15 cellular contexts compared by ENCODE assay signal in the genomic region with DNA sequence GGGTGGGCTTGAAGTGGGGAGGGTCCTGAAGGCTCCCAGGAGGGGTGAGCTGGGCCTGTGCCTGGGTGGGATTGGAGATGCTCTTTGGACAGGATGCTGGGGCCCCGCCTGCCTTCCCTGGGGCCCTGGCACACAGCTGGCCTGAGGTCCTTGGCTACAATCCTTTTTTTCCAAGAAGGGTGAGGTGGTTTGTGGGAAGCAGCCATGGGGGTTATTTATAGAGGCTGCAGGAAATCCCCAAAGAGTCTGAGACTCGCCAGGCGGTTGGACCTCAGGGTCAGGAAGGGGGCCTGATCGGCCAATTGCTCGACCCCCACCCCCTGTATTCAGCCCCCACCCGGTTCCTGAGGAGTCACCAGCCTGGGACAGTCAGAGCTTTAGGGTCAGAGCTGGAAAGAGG. TPM values are rescaled to one million over a fixed set of nuclear protein-coding genes. Genes with fewer than 3 reads are reported as not detected.
DNase-seq lines count a peak whose midpoint lies in the region; ATAC-seq and TF ChIP-seq lines count a peak whose summit lies in the region.
"Had no signal": no experiment of that assay in that cellular context is flagged by ENCODE, and none has a peak within 500 bp of the region (broad histone marks: within the 10 kb centered on the region; RNA-seq: fewer than 3 reads in every experiment).

No MANE protein-coding gene starts in this region.

- CTCF ChIA-PET in IMR-90 (lab: Yijun Ruan, JAX) = interaction anchor here (1.5 kb wide), 1 partner anchor 39 kb away, joined by 3 read pairs; no protein-coding TSS in a partner anchor

- no peaks in the 10 kb centered on the region for H3K9me3 ChIP-seq in IMR-90 (ENCODE audit: control insufficient read depth, insufficient read depth, low read length)
- H3K9me3 ChIP-seq in lower lobe of right lung = no peaks in the 10 kb centered on the region
- no peaks in the 10 kb centered on the region for H3K9me3 ChIP-seq in suprapubic skin

- H3K4me1 Mint-ChIP-seq in dendritic cell treated with granulocyte-macrophage colony-stimulating factor and Interleukin-4, amounts not matched to agents 40 ng/mL and 50 ng/mL, for 4 days (ENCODE audit: low read depth) = peaks cover 34% of the 10 kb centered on the region

- no peak overlapping the region for H2AK5ac ChIP-seq in IMR-90 (ENCODE audit: low read depth, low read length)

- TF ChIP-seq POLR2A in IMR-90 (IDR thresholded peaks at IDR 0.05; ENCODE audit: low read depth, low read length) = no peak
- no peak for TF ChIP-seq POLR2A in suprapubic skin (IDR thresholded peaks at IDR 0.05)

- H3K4me3 Mint-ChIP-seq in dendritic cell treated with granulocyte-macrophage colony-stimulating factor and Interleukin-4, amounts not matched to agents 40 ng/mL and 50 ng/mL, for 4 days = no peak overlapping the region
- H3K4me3 Mint-ChIP-seq: activated naive CD8-positive, alpha-beta T cell treated with anti-CD3 and anti-CD28 coated beads, Interleukin-2, amount 50 U/mL, for 24 hours; CD4-positive, alpha-beta memory T cell; stimulated activated naive CD8-positive, alpha-beta T cell treated with anti-CD3 and anti-CD28 coated beads, Interleukin-15, amount 100 ng/mL, for 72 hours had no signal

- no peak overlapping the region for H2BK5ac ChIP-seq in IMR-90 (ENCODE audit: low read depth, low read length, poor library complexity, severe bottlenecking)

- no peaks in the 10 kb centered on the region for H3K9me3 Mint-ChIP-seq in dendritic cell treated with granulocyte-macrophage colony-stimulating factor and Interleukin-4, amounts not matched to agents 40 ng/mL and 50 ng/mL, for 4 days
- H3K9me3 Mint-ChIP-seq: activated naive CD8-positive, alpha-beta T cell treated with anti-CD3 and anti-CD28 coated beads, Interleukin-2, amount 50 U/mL, for 24 hours; CD4-positive, alpha-beta memory T cell; stimulated activated naive CD8-positive, alpha-beta T cell treated with anti-CD3 and anti-CD28 coated beads, Interleukin-15, amount 100 ng/mL, for 72 hours had no signal

- H3K4me1 ChIP-seq in IMR-90 (ENCODE audit: control insufficient read depth, insufficient read depth, low read length) = 0 out of 2 replicates have a peak, but pooled peaks cover 2% of the 10 kb centered on the region
- peaks cover 42% of the 10 kb centered on the region for H3K4me1 ChIP-seq in lower lobe of right lung
- peaks cover 35% of the 10 kb centered on the region for H3K4me1 ChIP-seq in suprapubic skin

- no peaks in the 10 kb centered on the region; the same call in 1 of the 2 replicates for H4K20me1 ChIP-seq in IMR-90 (ENCODE audit: insufficient read depth, low read length)

- in situ Hi-C loops in IMR-90 (cut with MboI; ENCODE audit: low sequenced_read_pairs) = loop anchor here (5.0 kb wide), 1 partner anchor 40 kb away; no protein-coding TSS in a partner anchor

- TF ChIP-seq RAD21 in IMR-90 (IDR thresholded peaks at IDR 0.05; ENCODE audit: low read length) = no peak

- no peaks in the 10 kb centered on the region for H3K9me1 ChIP-seq in IMR-90 (ENCODE audit: insufficient read depth, low read length)

- no peak for TF ChIP-seq EP300 in suprapubic skin (IDR thresholded peaks at IDR 0.05)

- POLR2A ChIA-PET in IMR-90 (lab: Charles Lee; ENCODE audit: unreplicated experiment) = no interaction called here

- no peaks in the 10 kb centered on the region for H3K79me1 ChIP-seq in IMR-90 (ENCODE audit: low read depth in 1 of 2, low read length in 2 of 2)

- no peak overlapping the region for H2BK120ac ChIP-seq in IMR-90 (ENCODE audit: low read depth, low read length)

- no peak overlapping the region for H2BK15ac ChIP-seq in IMR-90 (ENCODE audit: low read depth, low read length)

- no peak overlapping the region for H3K4me2 ChIP-seq in IMR-90 (ENCODE audit: low read depth, low read length)

- H3K27ac ChIP-seq in IMR-90 (ENCODE audit: insufficient read depth, low read length) (no peak overlapping the region), lower lobe of right lung (peak overlapping the region; percentile 13), suprapubic skin (peak overlapping the region; percentile 72)

- dilution Hi-C loops in IMR-90 (cut with HindIII; ENCODE audit: low sequenced_read_pairs, unreplicated experiment) = no loop called here

- no peak for TF ChIP-seq CTCF in IMR-90 (conservative IDR thresholded peaks at IDR 0.05; ENCODE audit: low read depth, low read length)
- no peak for TF ChIP-seq CTCF in lower lobe of right lung (IDR thresholded peaks at IDR 0.05)
- TF ChIP-seq CTCF in suprapubic skin (IDR thresholded peaks at IDR 0.05) = no peak

- H2AFZ ChIP-seq in IMR-90 (replicated peaks; ENCODE audit: low read length, poor library complexity) = no peak overlapping the region

- BruUV-seq in IMR-90 (replicated peaks; lab: Mats Ljungman, UMichigan) = no TSS peak

- no peak overlapping the region for H3K9ac ChIP-seq in IMR-90 (ENCODE audit: low read depth, low read length)

- H3K36me3 Mint-ChIP-seq in dendritic cell treated with granulocyte-macrophage colony-stimulating factor and Interleukin-4, amounts not matched to agents 40 ng/mL and 50 ng/mL, for 4 days (ENCODE audit: low read depth) = peaks cover 7% of the 10 kb centered on the region
- H3K36me3 Mint-ChIP-seq: CD4-positive, alpha-beta memory T cell had no signal

- H4K8ac ChIP-seq in IMR-90 (ENCODE audit: low read depth in 2 of 2, low read length in 2 of 2) = no peak overlapping the region

- H3K4ac ChIP-seq in IMR-90 (ENCODE audit: low read depth, low read length) = no peak overlapping the region

- H2AK9ac ChIP-seq in IMR-90 (replicated peaks; ENCODE audit: low read depth, low read length, poor library complexity) = no peak overlapping the region

- H4K91ac ChIP-seq in IMR-90 (ENCODE audit: insufficient read depth, low read depth, low read length) = no peak overlapping the region

- peaks cover 48% of the 10 kb centered on the region for H3K27me3 Mint-ChIP-seq in dendritic cell treated with granulocyte-macrophage colony-stimulating factor and Interleukin-4, amounts not matched to agents 40 ng/mL and 50 ng/mL, for 4 days

- ATAC-seq in IMR-90 (ENCODE audit: low read depth) = no peak
- ATAC-seq in lower lobe of right lung = peak; percentile 13 to 28
- no peak for ATAC-seq in GM18517 (IDR thresholded peaks at IDR 0.05; ENCODE audit: unreplicated experiment)
- ATAC-seq: activated naive CD8-positive, alpha-beta T cell treated with anti-CD3 and anti-CD28 coated beads, Interleukin-2, amount 50 U/mL, for 24 hours; stimulated activated naive CD8-positive, alpha-beta T cell treated with anti-CD3 and anti-CD28 coated beads, Interleukin-15, amount 100 ng/mL, for 72 hours had no signal

- peak; percentile 20 for DNase-seq in IMR-90
- no peak for DNase-seq in lower lobe of right lung
- DNase-seq in suprapubic skin (ENCODE audit: low spot score in 2 of 2) = peak in 1 of 2 donors; percentile 56
- no peak for DNase-seq in NOMO-1 treated with DMSO at 0.1 percent for 48 hours (lab: John Stamatoyannopoulos, UW; ENCODE audit: unreplicated experiment)
- no peak for DNase-seq in HK-2 (ENCODE audit: unreplicated experiment)
- no peak for DNase-seq in AG20443 (ENCODE audit: low spot score)
- DNase-seq: activated naive CD8-positive, alpha-beta T cell treated with anti-CD3 and anti-CD28 coated beads, Interleukin-2, amount 50 U/mL, for 24 hours; CD4-positive, alpha-beta memory T cell; NCI-H1694 treated with DMSO at 0.1 percent for 48 hours; NCI-H82; posterior cingulate gyrus; stimulated activated CD4-positive, alpha-beta T cell treated with anti-CD3 and anti-CD28 coated beads, Interleukin-4, amount 100 ng/mL, for 24 hours; stimulated activated naive CD8-positive, alpha-beta T cell treated with anti-CD3 and anti-CD28 coated beads, Interleukin-15, amount 100 ng/mL, for 72 hours had no signal

- no peak overlapping the region for H4K5ac ChIP-seq in IMR-90 (ENCODE audit: low read depth, low read length)

- H3K4me3 ChIP-seq in IMR-90 (ENCODE audit: insufficient read depth, low read depth, low read length) = no peak overlapping the region
- H3K4me3 ChIP-seq in lower lobe of right lung = no peak overlapping the region
- no peak overlapping the region for H3K4me3 ChIP-seq in suprapubic skin

- no peak overlapping the region for H3K23ac ChIP-seq in IMR-90 (ENCODE audit: low read depth, low read length)

- H3K27ac Mint-ChIP-seq in dendritic cell treated with granulocyte-macrophage colony-stimulating factor and Interleukin-4, amounts not matched to agents 40 ng/mL and 50 ng/mL, for 4 days = peak overlapping the region; percentile 21
- H3K27ac Mint-ChIP-seq: activated naive CD8-positive, alpha-beta T cell treated with anti-CD3 and anti-CD28 coated beads, Interleukin-2, amount 50 U/mL, for 24 hours; CD4-positive, alpha-beta memory T cell had no signal

- peaks cover 3% of the 10 kb centered on the region; the same call in 1 of the 2 replicates for H3K27me3 ChIP-seq in IMR-90 (ENCODE audit: control insufficient read depth, insufficient read depth, low read length)
- no peaks in the 10 kb centered on the region for H3K27me3 ChIP-seq in lower lobe of right lung (ENCODE audit: low read depth)
- H3K27me3 ChIP-seq in suprapubic skin = peaks cover 7% of the 10 kb centered on the region

- no peak overlapping the region for H2BK20ac ChIP-seq in IMR-90 (ENCODE audit: low read depth, low read length)

- no peak overlapping the region for H3K18ac ChIP-seq in IMR-90 (ENCODE audit: low read depth, low read length)

- no peak overlapping the region for H3K56ac ChIP-seq in IMR-90 (ENCODE audit: extremely low read depth, insufficient read depth, low read length)

- peaks cover under 1% of the 10 kb centered on the region; the same call in 1 of the 2 replicates for H3K36me3 ChIP-seq in IMR-90 (ENCODE audit: control insufficient read depth, insufficient read depth, low read length)
- H3K36me3 ChIP-seq in lower lobe of right lung = no peaks in the 10 kb centered on the region
- H3K36me3 ChIP-seq in suprapubic skin = peaks cover 2% of the 10 kb centered on the region

- intact Hi-C loops in IMR-90 (cut with micrococcal nuclease) (loop anchor here (2.0 kb wide), 1 partner anchor 507 kb away; no protein-coding TSS in a partner anchor), lower lobe of right lung (cut with DNase I) (loop anchor here (5.0 kb wide), 1 partner anchor 40 kb away; no protein-coding TSS in a partner anchor)
- intact Hi-C loops in dendritic cell treated with granulocyte-macrophage colony-stimulating factor and Interleukin-4, amounts not matched to agents 40 ng/mL and 50 ng/mL, for 4 days (cut with micrococcal nuclease) = loop anchor here (5.0 kb wide), 1 partner anchor 120 kb away; no protein-coding TSS in a partner anchor

- no CpG with 5 or more reads among the region's 6 CpGs for WGBS in IMR-90 (ENCODE audit: extremely low coverage in 2 of 2, insufficient read length in 1 of 2), 2 experiments
- WGBS in suprapubic skin = 16% methylated on average over 6 of the region's 6 CpGs

- no peak overlapping the region for H3K14ac ChIP-seq in IMR-90 (replicated peaks; ENCODE audit: low read depth, low read length)

RNA-seq across cellular contexts. Expression of a gene that starts 10.0 kb away (rescaled TPM):
- total RNA-seq in IMR-90 (2012; rRNA removed) = 4.3 and 4.7 TPM in 2 replicates
- polyA plus RNA-seq in IMR-90 (2012; rRNA removed) = 14.6 and 15.1 TPM in 2 replicates
- polyA plus RNA-seq in IMR-90 (2012; cell fraction: cytosol; rRNA removed) = 9.8 and 11.4 TPM in 2 replicates
- 34.3 and 114 TPM in 2 replicates for polyA plus RNA-seq in IMR-90 (2012; cell fraction: nucleus; rRNA removed; ENCODE audit: low replicate concordance)
- total RNA-seq in lower lobe of right lung = 21.0 TPM
- 10 to 100 TPM; 18.7 to 29.0 (median 25.2) TPM for total RNA-seq in suprapubic skin

RNA-seq across cellular contexts. Expression of a gene that starts 12.7 kb away (rescaled TPM):
- total RNA-seq in IMR-90 (2012; rRNA removed) (1.6 and 1.7 TPM in 2 replicates), lower lobe of right lung (16.6 TPM), suprapubic skin (10 to 100 TPM; 29.9 to 47.1 (median 37.1) TPM)
- polyA plus RNA-seq in IMR-90 (2012; rRNA removed) = 5.3 and 5.6 TPM in 2 replicates
- polyA plus RNA-seq in IMR-90 (2012; cell fraction: cytosol; rRNA removed) = 3.1 and 4.3 TPM in 2 replicates
- 20.5 and 33.6 TPM in 2 replicates for polyA plus RNA-seq in IMR-90 (2012; cell fraction: nucleus; rRNA removed; ENCODE audit: low replicate concordance)

RNA-seq across cellular contexts. Expression of a gene that starts 29.8 kb away (rescaled TPM):
- not detected in 2 replicates for total RNA-seq in IMR-90 (2012; rRNA removed)
- polyA plus RNA-seq in IMR-90 (2012; rRNA removed) = not detected in 2 replicates
- 0.02 TPM in 1 of 2 replicates, not detected in the other for polyA plus RNA-seq in IMR-90 (2012; cell fraction: cytosol; rRNA removed)
- 0.10 TPM in 1 of 2 replicates, not detected in the other for polyA plus RNA-seq in IMR-90 (2012; cell fraction: nucleus; rRNA removed; ENCODE audit: low replicate concordance)
- 25.9 TPM for total RNA-seq in lower lobe of right lung
- total RNA-seq in suprapubic skin = 10 to 100 TPM; 25.5 to 83.1 (median 26.6) TPM
- polyA plus RNA-seq: CD4-positive, alpha-beta memory T cell had no signal

RNA-seq across cellular contexts. Expression of a gene that starts 38.0 kb away (rescaled TPM):
- 33.7 and 35.0 TPM in 2 replicates for total RNA-seq in IMR-90 (2012; rRNA removed)
- polyA plus RNA-seq in IMR-90 (2012; rRNA removed) = 87.2 and 113 TPM in 2 replicates
- 105 and 131 TPM in 2 replicates for polyA plus RNA-seq in IMR-90 (2012; cell fraction: cytosol; rRNA removed)
- 54.5 and 126 TPM in 2 replicates for polyA plus RNA-seq in IMR-90 (2012; cell fraction: nucleus; rRNA removed; ENCODE audit: low replicate concordance)
- total RNA-seq in lower lobe of right lung = 32.2 TPM
- 10 to 100 TPM; 17.9 to 35.2 (median 22.8) TPM for total RNA-seq in suprapubic skin

RNA-seq across cellular contexts. Expression of a gene that starts 41.7 kb away (rescaled TPM):
- total RNA-seq in IMR-90 (2012; rRNA removed) (7.3 and 17.2 TPM in 2 replicates), lower lobe of right lung (68.3 TPM), suprapubic skin (10 to 100 TPM; 42.7 to 89.5 (median 73.1) TPM)
- 31.7 and 37.0 TPM in 2 replicates for polyA plus RNA-seq in IMR-90 (2012; rRNA removed)
- polyA plus RNA-seq in IMR-90 (2012; cell fraction: cytosol; rRNA removed) = 87.8 and 125 TPM in 2 replicates
- 22.6 and 29.1 TPM in 2 replicates for polyA plus RNA-seq in IMR-90 (2012; cell fraction: nucleus; rRNA removed; ENCODE audit: low replicate concordance)

Comparison
In these comparisons a context has a peak if more than half of its experiments do, and no peak if none do; other contexts are left out.
1. ATAC-seq: peak in lower lobe of right lung (2 of 2); none in IMR-90 (single experiment) and GM18517 (single experiment).
2. RNA of a gene that starts 29.8 kb away (total RNA-seq): 25.5 to 83.1 TPM in suprapubic skin and 25.9 TPM in lower lobe of right lung (single experiment); not detected in IMR-90; every median in the first group is over 10 times any median in the second.